32 cellular contexts compared by ENCODE assay signal in the genomic region with DNA sequence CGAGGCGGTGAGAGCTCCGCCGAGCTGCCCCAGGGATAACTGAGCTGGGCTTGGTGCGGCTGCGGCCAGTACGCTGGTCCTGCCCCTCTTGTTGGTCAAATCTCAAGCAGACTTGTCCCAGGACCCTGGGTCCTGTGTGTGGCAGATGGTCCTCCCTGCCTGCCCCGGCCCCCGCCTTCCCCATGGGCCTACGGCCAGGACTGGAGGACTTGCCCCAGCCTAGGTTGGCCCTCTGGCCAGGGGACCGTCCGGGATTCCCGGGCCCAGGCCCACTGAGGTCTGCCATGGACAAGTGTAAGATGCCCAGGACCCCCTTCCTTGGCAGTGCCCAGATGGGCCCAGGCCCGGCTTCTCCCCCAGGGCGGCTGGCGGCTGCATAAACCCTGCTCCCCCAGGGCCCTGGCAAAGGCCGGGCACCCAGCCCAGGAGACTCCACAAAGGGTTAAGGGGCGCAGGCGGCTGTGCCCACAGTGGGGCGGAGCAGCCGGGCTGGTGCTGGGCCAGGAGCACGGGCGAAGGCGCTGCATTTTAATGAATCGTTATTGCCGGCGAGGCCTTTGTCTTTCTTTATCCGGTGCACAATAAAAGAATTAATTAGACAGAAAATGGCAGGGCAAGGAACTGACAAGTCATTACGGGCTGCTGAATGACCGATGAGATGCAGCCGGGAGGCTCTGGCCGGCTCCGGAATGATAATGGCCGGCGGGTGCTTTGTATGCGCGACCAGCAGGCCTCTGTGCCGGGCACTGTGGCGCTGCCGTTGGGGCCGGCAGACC. TPM values are rescaled to one million over a fixed set of nuclear protein-coding genes. Genes with fewer than 3 reads are reported as not detected.
DNase-seq lines count a peak whose midpoint lies in the region; ATAC-seq, FAIRE-seq and TF ChIP-seq lines count a peak whose summit lies in the region.
"Had no signal": no experiment of that assay in that cellular context is flagged by ENCODE, and none has a peak within 500 bp of the region (broad histone marks: within the 10 kb centered on the region; RNA-seq: fewer than 3 reads in every experiment).

No MANE protein-coding gene starts in this region.

- no peaks in the 10 kb centered on the region for H4K20me1 ChIP-seq in SK-N-SH (ENCODE audit: insufficient read depth)

- 20% methylated on average over 26 of the region's 41 CpGs for WGBS in SK-N-SH (ENCODE audit: low lambda C conversion rate)
- WGBS in transverse colon (ENCODE audit: low coverage in 1 of 2), 2 donors = 56 to 64% methylated on average over 16 to 39 of the region's 41 CpGs

- no peaks in the 10 kb centered on the region for H3K9me2 ChIP-seq in SK-N-SH

- no peak for DNase-seq in SK-N-SH
- DNase-seq in dorsolateral prefrontal cortex = peak in 5 of 10 donors; percentile 63 to 78 (median 71)
- DNase-seq in neural crest cell (ENCODE audit: low read depth, low spot score) = no peak
- DNase-seq in substantia nigra (lab: John Stamatoyannopoulos, UW) = peak in 44 of 49 donors; percentile 47 to 87 (median 72)
- no peak for DNase-seq in GM12891 (ENCODE audit: insufficient read length, low spot score)
- no peak for DNase-seq in GDM1 (lab: John Stamatoyannopoulos, UW)
- no peak for DNase-seq in transverse colon
- DNase-seq: activated T-cell treated with anti-CD3 and anti-CD28 coated beads for 4 hours; amniotic stem cell; cortex of kidney; Kasumi-1; lower lobe of right lung; MV-4-11; naive thymus-derived CD8-positive, alpha-beta T cell; NCI-H1436; NCI-H2081 treated with DMSO at 0.1 percent for 48 hours; NCI-H345; NCI-H774; ovary; right cardiac atrium; SHP77; spleen; stimulated activated CD8-positive, alpha-beta memory T cell treated with anti-CD3 and anti-CD28 coated beads, Interleukin-4, amount 100 ng/mL, for 48 hours; thyroid gland had no signal

- H2AFZ ChIP-seq in SK-N-SH (ENCODE audit: low read depth) = no peak overlapping the region

- H3K4me1 ChIP-seq in SK-N-SH (ENCODE audit: control insufficient read depth in 1 of 2, insufficient read depth in 2 of 2, low read depth in 1 of 2, low read length in 1 of 2) (no peaks in the 10 kb centered on the region), transverse colon (no peaks in the 10 kb centered on the region)
- H3K4me1 ChIP-seq: lower lobe of right lung, spleen, thyroid gland, vagina had no signal

- H3K9me3 Mint-ChIP-seq in neural crest cell = no peaks in the 10 kb centered on the region
- H3K9me3 Mint-ChIP-seq: activated naive CD4-positive, alpha-beta T cell treated with anti-CD3 and anti-CD28 coated beads, Interleukin-2, amount 50 U/mL, for 24 hours; stimulated activated naive CD8-positive, alpha-beta T cell treated with anti-CD3 and anti-CD28 coated beads, Interleukin-15, Interleukin-2, amounts not matched to agents 100 ng/mL and 50 ng/mL, for 24 hours; T-helper 2 cell treated with Interferon-gamma antibody and Interleukin-4, amounts not matched to agents 5 μg/mL and 100 μg/mL, for 36 hours had no signal

- H3K79me2 ChIP-seq in SK-N-SH (ENCODE audit: insufficient read depth) = no peaks in the 10 kb centered on the region

- H3K27ac ChIP-seq in SK-N-SH (ENCODE audit: low read depth in 2 of 2, low read length in 1 of 2) = no peak overlapping the region
- peak overlapping the region; percentile 2 to 99 (median 83) for H3K27ac ChIP-seq in dorsolateral prefrontal cortex
- peak overlapping the region; percentile 79 for H3K27ac ChIP-seq in substantia nigra (ENCODE audit: low read depth, low read length, poor library complexity, severe bottlenecking)
- H3K27ac ChIP-seq in transverse colon = no peak overlapping the region
- H3K27ac ChIP-seq: lower lobe of right lung, ovary, spleen, thyroid gland, vagina had no signal

- H3K9me3 ChIP-seq in SK-N-SH (no peaks in the 10 kb centered on the region), transverse colon (no peaks in the 10 kb centered on the region)
- H3K9me3 ChIP-seq: thyroid gland had no signal

- H3K4me1 Mint-ChIP-seq in neural crest cell = peaks cover 12% of the 10 kb centered on the region

- H3K36me3 Mint-ChIP-seq in neural crest cell (ENCODE audit: low read depth) = peaks cover 2% of the 10 kb centered on the region
- H3K36me3 Mint-ChIP-seq: activated naive CD4-positive, alpha-beta T cell treated with anti-CD3 and anti-CD28 coated beads, Interleukin-2, amount 50 U/mL, for 24 hours had no signal

- peaks cover 3% of the 10 kb centered on the region for H3F3A ChIP-seq in SK-N-SH (replicated peaks; ENCODE audit: insufficient read depth)

- intact Hi-C loops in dorsolateral prefrontal cortex (cut with DNase I) (loop anchor here in 1 of 2 donors (2.0 kb wide), 1 partner anchor 28 kb away; no protein-coding TSS in a partner anchor), transverse colon (cut with DNase I; ENCODE audit: low total_unique reads) (no loop called here)

- TF ChIP-seq EP300 in SK-N-SH (IDR thresholded peaks at IDR 0.05; ENCODE audit: borderline replicate concordance in 1 of 2, low read depth in 1 of 2, low read length in 1 of 2) (no peak), transverse colon (IDR thresholded peaks at IDR 0.05; ENCODE audit: low read depth) (no peak)

- H3K36me3 ChIP-seq in SK-N-SH (replicated peaks in 1 of 2; ENCODE audit: control insufficient read depth in 1 of 2, insufficient read depth in 2 of 2, low read length in 1 of 2) (no peaks in the 10 kb centered on the region), transverse colon (no peaks in the 10 kb centered on the region)
- H3K36me3 ChIP-seq: lower lobe of right lung, ovary, spleen, thyroid gland, vagina had no signal

- H3K4me3 ChIP-seq in SK-N-SH (ENCODE audit: low read depth in 2 of 2, low read length in 1 of 2) (no peak overlapping the region), dorsolateral prefrontal cortex (peak overlapping the region in 46 of 59 donors; percentile 5 to 60 (median 28)), transverse colon (no peak overlapping the region)
- H3K4me3 ChIP-seq: lower lobe of right lung, ovary, spleen, thyroid gland, vagina had no signal

- CTCF ChIA-PET in SK-N-SH (lab: Yijun Ruan, JAX) = no interaction called here

- peak overlapping the region; percentile 97 for H3K27ac Mint-ChIP-seq in neural crest cell (ENCODE audit: unreplicated experiment)
- H3K27ac Mint-ChIP-seq: activated naive CD4-positive, alpha-beta T cell treated with anti-CD3 and anti-CD28 coated beads, Interleukin-2, amount 50 U/mL, for 24 hours; stimulated activated naive CD8-positive, alpha-beta T cell treated with anti-CD3 and anti-CD28 coated beads, Interleukin-15, Interleukin-2, amounts not matched to agents 100 ng/mL and 50 ng/mL, for 24 hours; T-helper 2 cell treated with Interferon-gamma antibody and Interleukin-4, amounts not matched to agents 5 μg/mL and 100 μg/mL, for 36 hours had no signal

- POLR2A ChIA-PET in SK-N-SH (lab: Yijun Ruan, JAX) = no interaction called here

- no peak overlapping the region for H3K9ac ChIP-seq in SK-N-SH

- TF ChIP-seq RAD21 in SK-N-SH (IDR thresholded peaks at IDR 0.05; ENCODE audit: low read length) = no peak

- TF ChIP-seq CTCF in SK-N-SH (IDR thresholded peaks at IDR 0.05) (no peak), dorsolateral prefrontal cortex (IDR thresholded peaks at IDR 0.05 in 54 of 56, conservative IDR thresholded peaks at IDR 0.05 in 2 of 56; ENCODE audit: low read depth in 1 of 56, partially characterized antibody in 56 of 56) (peak in 7 of 56 donors; percentile 8 to 20 (median 14)), neural crest cell (conservative IDR thresholded peaks at IDR 0.05) (no peak), transverse colon (IDR thresholded peaks at IDR 0.05) (no peak)

- FAIRE-seq in GM12891 (lab: Jason Lieb, UNC) = no peak
- FAIRE-seq: GM18507 had no signal

- in situ Hi-C loops in transverse colon (cut with MboI; ENCODE audit: low pct_ligation_motif_present in 1 of 4, low pct_unique_long_range_greater_than_20kb in 1 of 4, low sequenced_read_pairs in 3 of 4) = no loop called here

- TF ChIP-seq POLR2A in GM12891 (IDR thresholded peaks at IDR 0.05; ENCODE audit: low read depth, low read length) (no peak), transverse colon (IDR thresholded peaks at IDR 0.05) (no peak)

- peak overlapping the region; percentile 19; the same call in 1 of the 2 replicates for H3K4me2 ChIP-seq in SK-N-SH

- peak overlapping the region; percentile 87 for H3K4me3 Mint-ChIP-seq in neural crest cell
- H3K4me3 Mint-ChIP-seq: activated naive CD4-positive, alpha-beta T cell treated with anti-CD3 and anti-CD28 coated beads, Interleukin-2, amount 50 U/mL, for 24 hours; naive thymus-derived CD8-positive, alpha-beta T cell; stimulated activated naive CD8-positive, alpha-beta T cell treated with anti-CD3 and anti-CD28 coated beads, Interleukin-15, Interleukin-2, amounts not matched to agents 100 ng/mL and 50 ng/mL, for 24 hours; T-helper 2 cell treated with Interferon-gamma antibody and Interleukin-4, amounts not matched to agents 5 μg/mL and 100 μg/mL, for 36 hours had no signal

- no peak for ATAC-seq in SK-N-SH treated with all-trans-retinoic acid at 6 μM for 48 hours
- ATAC-seq: lower lobe of right lung; naive thymus-derived CD8-positive, alpha-beta T cell; Panc1; right cardiac atrium had no signal

- peaks cover 72% of the 10 kb centered on the region for H3K27me3 ChIP-seq in SK-N-SH (ENCODE audit: insufficient read depth)
- H3K27me3 ChIP-seq in dorsolateral prefrontal cortex = no peaks in the 10 kb centered on the region
- peaks cover 25% of the 10 kb centered on the region for H3K27me3 ChIP-seq in transverse colon
- H3K27me3 ChIP-seq: ovary, thyroid gland, vagina had no signal

- H3K27me3 Mint-ChIP-seq in neural crest cell (ENCODE audit: low read depth) = peaks cover 11% of the 10 kb centered on the region
- H3K27me3 Mint-ChIP-seq: activated naive CD4-positive, alpha-beta T cell treated with anti-CD3 and anti-CD28 coated beads, Interleukin-2, amount 50 U/mL, for 24 hours; naive thymus-derived CD8-positive, alpha-beta T cell; stimulated activated naive CD8-positive, alpha-beta T cell treated with anti-CD3 and anti-CD28 coated beads, Interleukin-15, Interleukin-2, amounts not matched to agents 100 ng/mL and 50 ng/mL, for 24 hours had no signal

TF ChIP-seq in SK-N-SH, 30 proteins besides CTCF, POLR2A, EP300 and RAD21 (continues in another document):
- no peak for TF ChIP-seq ELF1 (IDR thresholded peaks at IDR 0.05)

TF ChIP-seq in GM12891, 5 proteins besides CTCF, POLR2A, EP300 and RAD21:
- no peak for TF ChIP-seq TAF1 (IDR thresholded peaks at IDR 0.05; ENCODE audit: low read depth, low read length)
TF ChIP-seq in GM12891: peak in this region for 0.

RNA-seq across cellular contexts. Expression of a gene that starts 9.1 kb away (rescaled TPM):
- not detected in 2 replicates for polyA plus RNA-seq in SK-N-SH (2012; rRNA removed)
- not detected in 2 replicates for polyA plus RNA-seq in SK-N-SH (2012; cell fraction: cytosol; rRNA removed)
- not detected in 2 replicates for polyA plus RNA-seq in SK-N-SH (2012; cell fraction: nucleus; rRNA removed)
- total RNA-seq in dorsolateral prefrontal cortex = 100 to 1,000 TPM in 11 of 120 experiments, 10 to 100 TPM in 109; 17.7 to 191 (median 59.0) TPM
- total RNA-seq in neural crest cell = 19.4 and 19.8 TPM in 2 replicates
- polyA plus RNA-seq in GM12891 (2012; ENCODE audit: low read depth, missing spikeins) = 0.06 TPM
- total RNA-seq in transverse colon = 1 to 10 TPM in 1 of 4 donors, under 1 TPM in 3; 0.37 to 1.9 (median 0.50) TPM
- total RNA-seq: fibroblast of villous mesenchyme had no signal

RNA-seq across cellular contexts. Expression of a gene that starts 19.9 kb away (rescaled TPM):
- 5.7 and 8.2 TPM in 2 replicates for polyA plus RNA-seq in SK-N-SH (2012; rRNA removed)
- polyA plus RNA-seq in SK-N-SH (2012; cell fraction: cytosol; rRNA removed) = 3.0 and 5.1 TPM in 2 replicates
- polyA plus RNA-seq in SK-N-SH (2012; cell fraction: nucleus; rRNA removed) = 22.6 and 22.9 TPM in 2 replicates
- total RNA-seq in dorsolateral prefrontal cortex (10 to 100 TPM; 26.2 to 68.7 (median 45.4) TPM), neural crest cell (16.0 and 19.4 TPM in 2 replicates), transverse colon (10 to 100 TPM; 15.9 to 34.8 (median 19.6) TPM)
- 3.6 TPM for polyA plus RNA-seq in GM12891 (2012; ENCODE audit: low read depth, missing spikeins)

Comparison
In these comparisons a context has a peak if more than half of its experiments do, and no peak if none do; other contexts are left out.
1. DNase-seq: peak in substantia nigra (44 of 49); none in SK-N-SH (single experiment), neural crest cell (single experiment), GM12891 (single experiment), GDM1 (single experiment) and transverse colon (single experiment).
2. H3K27ac ChIP-seq: peak in dorsolateral prefrontal cortex (59 of 59) and substantia nigra (single experiment); none in SK-N-SH (0 of 2) and transverse colon (0 of 4).
3. H3K4me3 ChIP-seq: peak in dorsolateral prefrontal cortex (46 of 59); none in SK-N-SH (0 of 2) and transverse colon (0 of 4).